25 cellular contexts compared by ENCODE assay signal in the genomic region with DNA sequence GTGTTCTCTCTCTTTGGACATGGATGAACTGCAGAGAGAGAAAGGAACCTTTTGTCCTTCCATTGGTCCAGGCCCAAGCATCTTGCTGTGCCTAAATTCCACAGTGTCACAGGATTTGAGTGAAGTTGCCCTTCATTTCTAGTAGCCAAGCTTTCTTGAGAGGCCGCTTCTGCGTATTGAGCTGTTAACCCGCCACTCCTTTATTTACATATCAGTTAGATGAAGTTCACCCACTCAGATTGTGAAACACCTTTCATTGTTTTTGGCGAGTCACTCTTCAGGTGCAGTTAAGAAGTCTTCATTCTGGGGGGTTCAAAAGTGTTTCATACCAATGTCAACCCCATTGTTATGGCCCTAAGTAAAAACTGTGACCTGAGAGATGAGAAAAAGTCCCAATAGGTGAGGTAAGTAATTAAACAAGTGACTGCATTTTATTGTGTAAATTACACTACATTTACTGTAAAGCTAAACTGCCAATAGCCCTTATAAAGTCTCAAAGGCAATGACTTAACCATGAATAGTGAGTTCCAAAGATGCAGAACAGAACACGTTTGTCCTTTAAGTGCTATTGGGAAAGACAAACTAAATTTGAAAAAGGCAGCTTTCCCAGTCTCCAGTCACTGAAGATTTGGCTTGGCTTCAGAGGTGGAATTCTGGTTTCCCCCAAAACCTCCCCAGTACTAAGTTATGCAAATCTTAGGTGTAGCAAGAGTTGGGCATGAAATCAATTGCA.
DNase-seq lines count a peak whose midpoint lies in the region; ATAC-seq, FAIRE-seq and TF ChIP-seq lines count a peak whose summit lies in the region.
"Had no signal": no experiment of that assay in that cellular context is flagged by ENCODE, and none has a peak within 500 bp of the region (broad histone marks: within the 10 kb centered on the region; RNA-seq: fewer than 3 reads in every experiment).

No MANE protein-coding gene starts in this region.

- H3K27me3 ChIP-seq in GM23338 (ENCODE audit: insufficient read depth) (no peaks in the 10 kb centered on the region), breast epithelium (no peaks in the 10 kb centered on the region), prostate gland (replicated peaks; ENCODE audit: insufficient read depth) (no peaks in the 10 kb centered on the region)
- H3K27me3 ChIP-seq: BLaER1 treated with 17β-estradiol and CSF1 and Interleukin-3, amounts not matched to agents 10 nM and 100 nM; gastrocnemius medialis had no signal

- H3K27ac Mint-ChIP-seq in GM23338: no peak overlapping the region
- H3K27ac Mint-ChIP-seq in naive thymus-derived CD8-positive, alpha-beta T cell: no peak overlapping the region
- H3K27ac Mint-ChIP-seq in activated T-helper 2 cell treated with anti-CD3 and anti-CD28 coated beads, Interferon-gamma antibody, Interleukin-2, Interleukin-4, amounts not matched to agents 10 μg/mL and 5 μg/mL and 100 μg/mL, durations not matched to agents 14 hours and 24 hours and 36 hours: no peak overlapping the region
- H3K27ac Mint-ChIP-seq: activated CD8-positive, alpha-beta T cell treated with anti-CD3 and anti-CD28 coated beads for 36 hours; IgD-negative memory B cell had no signal

- H3K27ac ChIP-seq in GM23338 (ENCODE audit: low read depth) (no peak overlapping the region), breast epithelium (peak overlapping the region; percentile 37 to 51), prostate gland (peak overlapping the region; percentile 34 to 44), kidney (ENCODE audit: low read depth in 2 of 2, low read length in 2 of 2) (no peak overlapping the region)
- H3K27ac ChIP-seq: BLaER1 treated with 17β-estradiol and CSF1 and Interleukin-3, amounts not matched to agents 10 nM and 100 nM had no signal

- no peaks in the 10 kb centered on the region for H3K79me2 ChIP-seq in GM23338 (replicated peaks; ENCODE audit: insufficient read depth)

- intact Hi-C loops in breast epithelium (cut with DNase I; ENCODE audit: low total_unique reads) (no loop called here), prostate gland (cut with DNase I) (no loop called here), kidney (cut with DNase I) (no loop called here)
- intact Hi-C loops in activated T-helper 2 cell treated with anti-CD3 and anti-CD28 coated beads, Interferon-gamma antibody, Interleukin-2, Interleukin-4, amounts not matched to agents 10 μg/mL and 5 μg/mL and 100 μg/mL, durations not matched to agents 14 hours and 24 hours and 36 hours (cut with micrococcal nuclease): no loop called here

- peaks cover 2% of the 10 kb centered on the region for H3K27me3 Mint-ChIP-seq in GM23338 (ENCODE audit: insufficient read depth, low read depth, poor library complexity)
- H3K27me3 Mint-ChIP-seq in naive thymus-derived CD8-positive, alpha-beta T cell: no peaks in the 10 kb centered on the region
- H3K27me3 Mint-ChIP-seq in activated T-helper 2 cell treated with anti-CD3 and anti-CD28 coated beads, Interferon-gamma antibody, Interleukin-2, Interleukin-4, amounts not matched to agents 10 μg/mL and 5 μg/mL and 100 μg/mL, durations not matched to agents 14 hours and 24 hours and 36 hours (ENCODE audit: low read depth): peaks cover 7% of the 10 kb centered on the region

- H3K4me1 Mint-ChIP-seq in GM23338: peaks cover 10% of the 10 kb centered on the region; the same call in 2 of the 3 replicates
- H3K4me1 Mint-ChIP-seq in naive thymus-derived CD8-positive, alpha-beta T cell: no peaks in the 10 kb centered on the region
- H3K4me1 Mint-ChIP-seq in activated T-helper 2 cell treated with anti-CD3 and anti-CD28 coated beads, Interferon-gamma antibody, Interleukin-2, Interleukin-4, amounts not matched to agents 10 μg/mL and 5 μg/mL and 100 μg/mL, durations not matched to agents 14 hours and 24 hours and 36 hours (ENCODE audit: low read depth): no peaks in the 10 kb centered on the region
- H3K4me1 Mint-ChIP-seq: IgD-negative memory B cell had no signal

- peak; percentile 27 for DNase-seq in GM23338 (ENCODE audit: low spot score)
- DNase-seq in breast epithelium (ENCODE audit: low spot score in 2 of 2): peak in 1 of 2 donors; percentile 31
- DNase-seq in inferior parietal cortex (ENCODE audit: extremely low spot score): peak; percentile 31
- peak; percentile 67 for DNase-seq in prostate gland (ENCODE audit: low spot score)
- no peak for DNase-seq in naive thymus-derived CD8-positive, alpha-beta T cell
- no peak for DNase-seq in kidney
- no peak for DNase-seq in NCI-H187 treated with DMSO at 0.1 percent for 48 hours (lab: John Stamatoyannopoulos, UW)
- DNase-seq in activated T-helper 2 cell treated with anti-CD3 and anti-CD28 coated beads, Interferon-gamma antibody, Interleukin-2, Interleukin-4, amounts not matched to agents 10 μg/mL and 5 μg/mL and 100 μg/mL, durations not matched to agents 14 hours and 24 hours and 36 hours (ENCODE audit: low spot score): no peak
- DNase-seq: activated CD8-positive, alpha-beta T cell treated with anti-CD3 and anti-CD28 coated beads for 36 hours; activated naive CD4-positive, alpha-beta T cell treated with anti-CD3 and anti-CD28 coated beads, Interleukin-2, amount 50 U/mL, for 16 hours; activated T-cell treated with anti-CD3 and anti-CD28 coated beads, Interleukin-2, amount 50 U/mL, for 1 hour; gastrocnemius medialis; left cardiac atrium; MV-4-11; NCI-H187; NCI-H446; NK-92 treated with Interleukin-12 subunit alpha and Interleukin-12 subunit beta, amount 100 ng/mL, for 24 hours; SK-N-SH; stimulated activated CD4-positive, alpha-beta T cell treated with anti-CD3 and anti-CD28 coated beads, Interleukin-1b, Interleukin-23, amount 100 ng/mL, for 48 hours; stimulated activated naive CD4-positive, alpha-beta T cell treated with Interleukin-2 at 50 U/mL for 16 hours; T-helper 9 cell; trophoblast cell had no signal

- H3K4me1 ChIP-seq in GM23338 (ENCODE audit: insufficient read depth) (0 out of 2 replicates have a peak, but pooled peaks cover 4% of the 10 kb centered on the region), breast epithelium (no peaks in the 10 kb centered on the region), prostate gland (replicated peaks) (no peaks in the 10 kb centered on the region), kidney (ENCODE audit: control insufficient read depth in 1 of 2, insufficient read depth in 1 of 2, low read depth in 1 of 2, low read length in 2 of 2) (no peaks in the 10 kb centered on the region)
- H3K4me1 ChIP-seq: BLaER1 treated with 17β-estradiol and CSF1 and Interleukin-3, amounts not matched to agents 10 nM and 100 nM had no signal

- TF ChIP-seq CTCF in GM23338 (conservative IDR thresholded peaks at IDR 0.05; ENCODE audit: low read depth in 2 of 2) (no peak), breast epithelium (IDR thresholded peaks at IDR 0.05) (no peak), prostate gland (IDR thresholded peaks at IDR 0.05) (no peak), kidney (IDR thresholded peaks at IDR 0.05; ENCODE audit: borderline replicate concordance, extremely low read depth, insufficient read depth) (no peak)

- no peak for TF ChIP-seq POLR2A in breast epithelium (IDR thresholded peaks at IDR 0.05)
- no peak for TF ChIP-seq POLR2A in prostate gland (IDR thresholded peaks at IDR 0.05)

- H2AFZ ChIP-seq in GM23338: no peak overlapping the region

- no peaks in the 10 kb centered on the region for H4K20me1 ChIP-seq in GM23338 (replicated peaks; ENCODE audit: insufficient read depth)
- H4K20me1 ChIP-seq: BLaER1 treated with 17β-estradiol and CSF1 and Interleukin-3, amounts not matched to agents 10 nM and 100 nM had no signal

- H3K36me3 Mint-ChIP-seq in GM23338 (ENCODE audit: low read depth): no peaks in the 10 kb centered on the region
- peaks cover 0 to 4% (median 0%) of the 10 kb centered on the region in 3 donors for H3K36me3 Mint-ChIP-seq in naive thymus-derived CD8-positive, alpha-beta T cell
- H3K36me3 Mint-ChIP-seq in activated T-helper 2 cell treated with anti-CD3 and anti-CD28 coated beads, Interferon-gamma antibody, Interleukin-2, Interleukin-4, amounts not matched to agents 10 μg/mL and 5 μg/mL and 100 μg/mL, durations not matched to agents 14 hours and 24 hours and 36 hours (ENCODE audit: low read depth): no peaks in the 10 kb centered on the region

- POLR2A ChIA-PET in naive thymus-derived CD8-positive, alpha-beta T cell (lab: Charles Lee): no interaction called here

- H3K9me3 Mint-ChIP-seq in GM23338: no peaks in the 10 kb centered on the region
- no peaks in the 10 kb centered on the region for H3K9me3 Mint-ChIP-seq in naive thymus-derived CD8-positive, alpha-beta T cell
- no peaks in the 10 kb centered on the region for H3K9me3 Mint-ChIP-seq in activated T-helper 2 cell treated with anti-CD3 and anti-CD28 coated beads, Interferon-gamma antibody, Interleukin-2, Interleukin-4, amounts not matched to agents 10 μg/mL and 5 μg/mL and 100 μg/mL, durations not matched to agents 14 hours and 24 hours and 36 hours
- H3K9me3 Mint-ChIP-seq: activated CD8-positive, alpha-beta T cell treated with anti-CD3 and anti-CD28 coated beads for 36 hours; IgD-negative memory B cell had no signal

- H3K36me3 ChIP-seq in GM23338 (ENCODE audit: insufficient read depth) (no peaks in the 10 kb centered on the region), breast epithelium (no peaks in the 10 kb centered on the region), prostate gland (no peaks in the 10 kb centered on the region), kidney (ENCODE audit: control insufficient read depth in 1 of 2, insufficient read depth in 2 of 2, low read length in 2 of 2) (no peaks in the 10 kb centered on the region)
- H3K36me3 ChIP-seq: BLaER1 treated with 17β-estradiol and CSF1 and Interleukin-3, amounts not matched to agents 10 nM and 100 nM; gastrocnemius medialis had no signal

- no peak for FAIRE-seq in kidney (lab: Jason Lieb, UNC)
- FAIRE-seq: GM19239 had no signal

- H3F3A ChIP-seq in GM23338 (replicated peaks; ENCODE audit: low read depth): no peaks in the 10 kb centered on the region

- no peak overlapping the region for H3K4me3 ChIP-seq in GM23338
- no peak overlapping the region for H3K4me3 ChIP-seq in breast epithelium
- H3K4me3 ChIP-seq in prostate gland: no peak overlapping the region
- no peak overlapping the region for H3K4me3 ChIP-seq in kidney (ENCODE audit: low read length in 2 of 2)
- H3K4me3 ChIP-seq: BLaER1 treated with 17β-estradiol and CSF1 and Interleukin-3, amounts not matched to agents 10 nM and 100 nM; gastrocnemius medialis had no signal

- ATAC-seq in GM23338: no peak
- no peak for ATAC-seq in naive thymus-derived CD8-positive, alpha-beta T cell
- ATAC-seq: activated CD8-positive, alpha-beta T cell treated with anti-CD3 and anti-CD28 coated beads for 36 hours; left cardiac atrium had no signal

- H3K9ac ChIP-seq in kidney (ENCODE audit: low read length in 2 of 2): no peak overlapping the region
- H3K9ac ChIP-seq: BLaER1 treated with 17β-estradiol and CSF1 and Interleukin-3, amounts not matched to agents 10 nM and 100 nM; SK-N-SH had no signal

- no peak overlapping the region for H3K4me2 ChIP-seq in GM23338
- H3K4me2 ChIP-seq: BLaER1 treated with 17β-estradiol and CSF1 and Interleukin-3, amounts not matched to agents 10 nM and 100 nM; SK-N-SH had no signal

- no peaks in the 10 kb centered on the region for H3K9me3 ChIP-seq in breast epithelium
- H3K9me3 ChIP-seq in prostate gland: no peaks in the 10 kb centered on the region
- H3K9me3 ChIP-seq in kidney (ENCODE audit: control insufficient read depth in 1 of 2, low read length in 2 of 2): no peaks in the 10 kb centered on the region
- H3K9me3 ChIP-seq: gastrocnemius medialis, SK-N-SH had no signal

- no peak overlapping the region for H3K4me3 Mint-ChIP-seq in GM23338
- H3K4me3 Mint-ChIP-seq in naive thymus-derived CD8-positive, alpha-beta T cell: no peak overlapping the region
- H3K4me3 Mint-ChIP-seq in activated T-helper 2 cell treated with anti-CD3 and anti-CD28 coated beads, Interferon-gamma antibody, Interleukin-2, Interleukin-4, amounts not matched to agents 10 μg/mL and 5 μg/mL and 100 μg/mL, durations not matched to agents 14 hours and 24 hours and 36 hours (ENCODE audit: low read depth): no peak overlapping the region
- H3K4me3 Mint-ChIP-seq: activated CD8-positive, alpha-beta T cell treated with anti-CD3 and anti-CD28 coated beads for 36 hours; IgD-negative memory B cell had no signal

- no peaks in the 10 kb centered on the region for H3K9me2 ChIP-seq in GM23338 (ENCODE audit: insufficient read depth)
- H3K9me2 ChIP-seq: SK-N-SH had no signal

- WGBS in prostate gland: 43% methylated on average over 5 of the region's 5 CpGs

Comparison
In these comparisons a context has a peak if more than half of its experiments do, and no peak if none do; other contexts are left out.
1. DNase-seq: peak in GM23338 (single experiment), inferior parietal cortex (single experiment) and prostate gland (single experiment); none in naive thymus-derived CD8-positive, alpha-beta T cell (0 of 10), kidney (single experiment), NCI-H187 treated with DMSO at 0.1 percent for 48 hours (single experiment) and activated T-helper 2 cell treated with anti-CD3 and anti-CD28 coated beads, Interferon-gamma antibody, Interleukin-2, Interleukin-4, amounts not matched to agents 10 μg/mL and 5 μg/mL and 100 μg/mL, durations not matched to agents 14 hours and 24 hours and 36 hours (single experiment).
2. H3K27ac ChIP-seq: peak in breast epithelium (2 of 2) and prostate gland (2 of 2); none in GM23338 (single experiment) and kidney (0 of 2).